In genomic region chr9:136949817-136950655, GRCh38 we compare ENCODE assay signal across 8 cellular contexts. TPM values are rescaled to one million over a fixed set of nuclear protein-coding genes. Genes with fewer than 3 reads are reported as not detected.
DNase-seq lines count a peak whose midpoint lies in the region; ATAC-seq and TF ChIP-seq lines count a peak whose summit lies in the region.

No MANE protein-coding gene starts in this region.

- peak; percentile 94 for DNase-seq in DMS79 (lab: John Stamatoyannopoulos, UW)
- DNase-seq in KBM-7, result peak; percentile 90
- DNase-seq in activated T-helper 1 cell treated with anti-CD3 and anti-CD28 coated beads, Interleukin-12 subunit alpha, Interleukin-12 subunit beta, Interleukin-2, Interleukin-4 antibody, amounts not matched to agents 30 ng/mL and 10 ng/mL and 1 ng/mL, durations not matched to agents 14 hours and 24 hours and 36 hours (ENCODE audit: low spot score), result peak; percentile 94
- peak; percentile 61 for DNase-seq in fibroblast of mammary gland (ENCODE audit: low read depth)
- DNase-seq in naive thymus-derived CD8-positive, alpha-beta T cell, result peak; percentile 94 to 99 (median 96)
- DNase-seq in stimulated activated naive B cell treated with anti-CD40 and anti-IgM and Interleukin-4, amounts not matched to agents 10 μg/mL and 1 μg/mL and 100 μg/mL, for 72 hours, result peak; percentile 94

- no peaks in the 10 kb centered on the region for H3K36me3 Mint-ChIP-seq in activated T-helper 1 cell treated with anti-CD3 and anti-CD28 coated beads, Interleukin-12 subunit alpha, Interleukin-12 subunit beta, Interleukin-2, Interleukin-4 antibody, amounts not matched to agents 30 ng/mL and 10 ng/mL and 1 ng/mL, durations not matched to agents 14 hours and 24 hours and 36 hours (ENCODE audit: low read depth)
- no peaks in the 10 kb centered on the region for H3K36me3 Mint-ChIP-seq in naive thymus-derived CD8-positive, alpha-beta T cell
- no peaks in the 10 kb centered on the region for H3K36me3 Mint-ChIP-seq in stimulated activated naive B cell treated with anti-CD40 and anti-IgM and Interleukin-4, amounts not matched to agents 10 μg/mL and 1 μg/mL and 100 μg/mL, for 72 hours

- peak overlapping the region; percentile 84 for H3K4me3 Mint-ChIP-seq in activated T-helper 1 cell treated with anti-CD3 and anti-CD28 coated beads, Interleukin-12 subunit alpha, Interleukin-12 subunit beta, Interleukin-2, Interleukin-4 antibody, amounts not matched to agents 30 ng/mL and 10 ng/mL and 1 ng/mL, durations not matched to agents 14 hours and 24 hours and 36 hours
- peak overlapping the region; percentile 77 to 93 (median 86) for H3K4me3 Mint-ChIP-seq in naive thymus-derived CD8-positive, alpha-beta T cell
- H3K4me3 Mint-ChIP-seq in stimulated activated naive B cell treated with anti-CD40 and anti-IgM and Interleukin-4, amounts not matched to agents 10 μg/mL and 1 μg/mL and 100 μg/mL, for 72 hours, result peak overlapping the region; percentile 91 to 94

- no peaks in the 10 kb centered on the region for H3K4me1 Mint-ChIP-seq in activated T-helper 1 cell treated with anti-CD3 and anti-CD28 coated beads, Interleukin-12 subunit alpha, Interleukin-12 subunit beta, Interleukin-2, Interleukin-4 antibody, amounts not matched to agents 30 ng/mL and 10 ng/mL and 1 ng/mL, durations not matched to agents 14 hours and 24 hours and 36 hours (ENCODE audit: low read depth)
- H3K4me1 Mint-ChIP-seq in naive thymus-derived CD8-positive, alpha-beta T cell, result peaks cover 6 to 18% (median 17%) of the 10 kb centered on the region in 4 donors
- peaks cover 6 to 19% of the 10 kb centered on the region in 2 donors for H3K4me1 Mint-ChIP-seq in stimulated activated naive B cell treated with anti-CD40 and anti-IgM and Interleukin-4, amounts not matched to agents 10 μg/mL and 1 μg/mL and 100 μg/mL, for 72 hours

- peak overlapping the region; percentile 40 for H3K4me3 ChIP-seq in fibroblast of mammary gland (ENCODE audit: control insufficient read depth, low read depth, low read length)

- no peak for TF ChIP-seq CTCF in fibroblast of mammary gland (conservative IDR thresholded peaks at IDR 0.05; ENCODE audit: control insufficient read depth, insufficient read depth, low read depth, low read length)

- POLR2A ChIA-PET in naive thymus-derived CD8-positive, alpha-beta T cell (lab: Charles Lee), result interaction anchor here (0.7 to 9.5 kb wide), 8 partner anchors 10 to 85 kb away, joined by 3 to 113 read pairs (median 6); partner anchors contain the start of genes CLIC3 and PAXX

- peak; percentile 62 for ATAC-seq in GM21717 (IDR thresholded peaks at IDR 0.05; ENCODE audit: unreplicated experiment)
- peak; percentile 96 to 98 for ATAC-seq in naive thymus-derived CD8-positive, alpha-beta T cell
- ATAC-seq in stimulated activated naive B cell treated with anti-CD40 and anti-IgM and Interleukin-4, amounts not matched to agents 10 μg/mL and 1 μg/mL and 100 μg/mL, for 72 hours (replicated peaks), result peak; percentile 95 to 96

- H3K27me3 Mint-ChIP-seq in activated T-helper 1 cell treated with anti-CD3 and anti-CD28 coated beads, Interleukin-12 subunit alpha, Interleukin-12 subunit beta, Interleukin-2, Interleukin-4 antibody, amounts not matched to agents 30 ng/mL and 10 ng/mL and 1 ng/mL, durations not matched to agents 14 hours and 24 hours and 36 hours (ENCODE audit: insufficient read depth), result no peaks in the 10 kb centered on the region
- no peaks in the 10 kb centered on the region for H3K27me3 Mint-ChIP-seq in naive thymus-derived CD8-positive, alpha-beta T cell
- no peaks in the 10 kb centered on the region for H3K27me3 Mint-ChIP-seq in stimulated activated naive B cell treated with anti-CD40 and anti-IgM and Interleukin-4, amounts not matched to agents 10 μg/mL and 1 μg/mL and 100 μg/mL, for 72 hours

- in situ Hi-C loops in KBM-7 (cut with MboI; ENCODE audit: low pct_unique_long_range_greater_than_20kb, low sequenced_read_pairs), result no loop called here

- intact Hi-C loops in activated T-helper 1 cell treated with anti-CD3 and anti-CD28 coated beads, Interleukin-12 subunit alpha, Interleukin-12 subunit beta, Interleukin-2, Interleukin-4 antibody, amounts not matched to agents 30 ng/mL and 10 ng/mL and 1 ng/mL, durations not matched to agents 14 hours and 24 hours and 36 hours (cut with micrococcal nuclease), result loop anchor here (1.0 to 5.0 kb wide), 3 partner anchors 28 to 77 kb away; partner anchors contain the start of genes ABCA2 and PAXX

- H3K9me3 Mint-ChIP-seq in activated T-helper 1 cell treated with anti-CD3 and anti-CD28 coated beads, Interleukin-12 subunit alpha, Interleukin-12 subunit beta, Interleukin-2, Interleukin-4 antibody, amounts not matched to agents 30 ng/mL and 10 ng/mL and 1 ng/mL, durations not matched to agents 14 hours and 24 hours and 36 hours, result no peaks in the 10 kb centered on the region
- H3K9me3 Mint-ChIP-seq in naive thymus-derived CD8-positive, alpha-beta T cell, result no peaks in the 10 kb centered on the region
- H3K9me3 Mint-ChIP-seq in stimulated activated naive B cell treated with anti-CD40 and anti-IgM and Interleukin-4, amounts not matched to agents 10 μg/mL and 1 μg/mL and 100 μg/mL, for 72 hours, result no peaks in the 10 kb centered on the region

- peak overlapping the region; percentile 83 for H3K27ac Mint-ChIP-seq in activated T-helper 1 cell treated with anti-CD3 and anti-CD28 coated beads, Interleukin-12 subunit alpha, Interleukin-12 subunit beta, Interleukin-2, Interleukin-4 antibody, amounts not matched to agents 30 ng/mL and 10 ng/mL and 1 ng/mL, durations not matched to agents 14 hours and 24 hours and 36 hours
- H3K27ac Mint-ChIP-seq in naive thymus-derived CD8-positive, alpha-beta T cell, result peak overlapping the region; percentile 67 to 96 (median 90)
- H3K27ac Mint-ChIP-seq in stimulated activated naive B cell treated with anti-CD40 and anti-IgM and Interleukin-4, amounts not matched to agents 10 μg/mL and 1 μg/mL and 100 μg/mL, for 72 hours, result peak overlapping the region; percentile 93

TF ChIP-seq in PFSK-1, 5 proteins besides CTCF, POLR2A, EP300 and RAD21:
- TF ChIP-seq TAF1 (IDR thresholded peaks at IDR 0.05; ENCODE audit: borderline replicate concordance, insufficient read depth, low read length) (no peak), POLR2AphosphoS5 (IDR thresholded peaks at IDR 0.05; ENCODE audit: low read depth, low read length) (peak; percentile 59)

RNA-seq across cellular contexts. Expression of gene LCN12, which starts 2.0 kb away (rescaled TPM):
- 0.15 TPM for polyA plus RNA-seq in PFSK-1 (2012; ENCODE audit: insufficient read length, low read depth)
- total RNA-seq in activated T-helper 1 cell treated with anti-CD3 and anti-CD28 coated beads, Interleukin-12 subunit alpha, Interleukin-12 subunit beta, Interleukin-2, Interleukin-4 antibody, amounts not matched to agents 30 ng/mL and 10 ng/mL and 1 ng/mL, durations not matched to agents 14 hours and 24 hours and 36 hours, result 1.8 and 1.9 TPM in 2 replicates
- 1 to 10 TPM; 2.6 to 2.7 TPM for total RNA-seq in naive thymus-derived CD8-positive, alpha-beta T cell
- not detected for polyA plus RNA-seq in naive thymus-derived CD8-positive, alpha-beta T cell

RNA-seq across cellular contexts. Expression of gene C8G, which starts 5.0 kb away (rescaled TPM):
- polyA plus RNA-seq in PFSK-1 (2012; ENCODE audit: insufficient read length, low read depth), result 0.68 TPM
- 0.56 and 1.5 TPM in 2 replicates for total RNA-seq in activated T-helper 1 cell treated with anti-CD3 and anti-CD28 coated beads, Interleukin-12 subunit alpha, Interleukin-12 subunit beta, Interleukin-2, Interleukin-4 antibody, amounts not matched to agents 30 ng/mL and 10 ng/mL and 1 ng/mL, durations not matched to agents 14 hours and 24 hours and 36 hours
- under 1 TPM in 1 of 2 experiments, not detected in 1; 0.99 TPM for total RNA-seq in naive thymus-derived CD8-positive, alpha-beta T cell
- 1 to 10 TPM in 1 of 3 donors, not detected in 2; 1.6 TPM for polyA plus RNA-seq in naive thymus-derived CD8-positive, alpha-beta T cell

RNA-seq across cellular contexts. Expression of gene FBXW5, which starts 5.5 kb away (rescaled TPM):
- 192 TPM for polyA plus RNA-seq in PFSK-1 (2012; ENCODE audit: insufficient read length, low read depth)
- 92.5 and 96.2 TPM in 2 replicates for total RNA-seq in activated T-helper 1 cell treated with anti-CD3 and anti-CD28 coated beads, Interleukin-12 subunit alpha, Interleukin-12 subunit beta, Interleukin-2, Interleukin-4 antibody, amounts not matched to agents 30 ng/mL and 10 ng/mL and 1 ng/mL, durations not matched to agents 14 hours and 24 hours and 36 hours
- total RNA-seq in naive thymus-derived CD8-positive, alpha-beta T cell, result 10 to 100 TPM; 93.1 TPM
- polyA plus RNA-seq in naive thymus-derived CD8-positive, alpha-beta T cell, result 10 to 100 TPM; 62.9 to 92.1 (median 83.7) TPM

RNA-seq across cellular contexts. Expression of gene PTGDS, which starts 27.3 kb away (rescaled TPM):
- 2.9 TPM for polyA plus RNA-seq in PFSK-1 (2012; ENCODE audit: insufficient read length, low read depth)
- total RNA-seq in activated T-helper 1 cell treated with anti-CD3 and anti-CD28 coated beads, Interleukin-12 subunit alpha, Interleukin-12 subunit beta, Interleukin-2, Interleukin-4 antibody, amounts not matched to agents 30 ng/mL and 10 ng/mL and 1 ng/mL, durations not matched to agents 14 hours and 24 hours and 36 hours, result 0.36 TPM in 1 of 2 replicates, not detected in the other
- total RNA-seq in naive thymus-derived CD8-positive, alpha-beta T cell, result under 1 TPM in 1 of 2 experiments, not detected in 1; 0.58 TPM
- polyA plus RNA-seq in naive thymus-derived CD8-positive, alpha-beta T cell, result 1 to 10 TPM in 1 of 3 donors, under 1 TPM in 1, not detected in 1; 0.31 to 3.2 TPM

RNA-seq across cellular contexts. Expression of gene LCNL1, which starts 32.8 kb away (rescaled TPM):
- 0.14 TPM for polyA plus RNA-seq in PFSK-1 (2012; ENCODE audit: insufficient read length, low read depth)
- total RNA-seq in activated T-helper 1 cell treated with anti-CD3 and anti-CD28 coated beads, Interleukin-12 subunit alpha, Interleukin-12 subunit beta, Interleukin-2, Interleukin-4 antibody, amounts not matched to agents 30 ng/mL and 10 ng/mL and 1 ng/mL, durations not matched to agents 14 hours and 24 hours and 36 hours, result not detected in 2 replicates
- under 1 TPM; 0.44 to 0.74 TPM for total RNA-seq in naive thymus-derived CD8-positive, alpha-beta T cell
- not detected for polyA plus RNA-seq in naive thymus-derived CD8-positive, alpha-beta T cell

Comparison
In these comparisons a context has a peak if more than half of its experiments do, and no peak if none do; other contexts are left out.
1. Peak in every context shown above with its lines: DNase-seq, ATAC-seq and H3K4me3 ChIP-seq.